In genomic region chr12:57606016-57606311, GRCh38 we compare ENCODE assay signal across 11 cellular contexts. TPM values are rescaled to one million over a fixed set of nuclear protein-coding genes. Genes with fewer than 3 reads are reported as not detected.
DNase-seq lines count a peak whose midpoint lies in the region; ATAC-seq, FAIRE-seq and TF ChIP-seq lines count a peak whose summit lies in the region.
"Had no signal": no experiment of that assay in that cellular context is flagged by ENCODE, and none has a peak within 500 bp of the region (broad histone marks: within the 10 kb centered on the region; RNA-seq: fewer than 3 reads in every experiment).

No MANE protein-coding gene starts in this region.

- no peak for TF ChIP-seq CTCF in choroid plexus epithelial cell (conservative IDR thresholded peaks at IDR 0.05; ENCODE audit: low read depth, low read length)
- TF ChIP-seq CTCF in gastrocnemius medialis (IDR thresholded peaks at IDR 0.05 in 4 of 5, conservative IDR thresholded peaks at IDR 0.05 in 1 of 5), result no peak

- no peaks in the 10 kb centered on the region for H3K9me3 ChIP-seq in gastrocnemius medialis
- H3K9me3 ChIP-seq: MG63, upper lobe of left lung had no signal

- peak overlapping the region in 3 of 4 donors; percentile 71 to 81 (median 77) for H3K27ac ChIP-seq in gastrocnemius medialis

- peak overlapping the region; percentile 71 for H3K4me3 Mint-ChIP-seq in activated CD4-positive, alpha-beta T cell treated with anti-CD3 and anti-CD28 coated beads for 36 hours

- H3K4me3 ChIP-seq in choroid plexus epithelial cell (ENCODE audit: low read depth, low read length) (peak overlapping the region; percentile 83), gastrocnemius medialis (peak overlapping the region in 1 of 4 donors; percentile 55)
- H3K4me3 ChIP-seq: MG63 had no signal

- H3K36me3 ChIP-seq in gastrocnemius medialis, result peaks cover 0 to 11% of the 10 kb centered on the region in 2 donors
- H3K36me3 ChIP-seq: MG63 had no signal

- intact Hi-C loops in activated CD4-positive, alpha-beta T cell treated with anti-CD3 and anti-CD28 coated beads for 36 hours (cut with DNase I, micrococcal nuclease), result no loop called here
- intact Hi-C loops in gastrocnemius medialis (cut with DNase I; ENCODE audit: low total_unique reads), result no loop called here

- peaks cover 26% of the 10 kb centered on the region for H3K4me1 Mint-ChIP-seq in activated CD4-positive, alpha-beta T cell treated with anti-CD3 and anti-CD28 coated beads for 36 hours

- no peak for ATAC-seq in activated CD4-positive, alpha-beta T cell treated with anti-CD3 and anti-CD28 coated beads for 36 hours
- no peak for ATAC-seq in gastrocnemius medialis

- DNase-seq in activated CD4-positive, alpha-beta T cell treated with anti-CD3 and anti-CD28 coated beads for 36 hours, result no peak
- DNase-seq in activated CD4-positive, alpha-beta T cell treated with anti-CD3 and anti-CD28 coated beads, Interleukin-2, amount 50 U/mL, for 4 hours, result no peak
- DNase-seq in choroid plexus epithelial cell (ENCODE audit: low read depth) (no peak), gastrocnemius medialis (no peak), NCI-H748 treated with DMSO at 0.1 percent for 48 hours (lab: John Stamatoyannopoulos, UW) (no peak), GM19239 (ENCODE audit: insufficient read length, low spot score) (no peak)
- DNase-seq: activated CD8-positive, alpha-beta memory T cell treated with anti-CD3 and anti-CD28 coated beads, Interleukin-2, amount 50 U/mL, for 48 hours; MG63; NCI-H526 treated with DMSO at 0.1 percent for 48 hours; stimulated activated CD4-positive, alpha-beta T cell treated with anti-CD3 and anti-CD28 coated beads, Interleukin-2, amount 100 ng/mL, for 24 hours; upper lobe of left lung had no signal

- peaks cover 2% of the 10 kb centered on the region for H3K27me3 Mint-ChIP-seq in activated CD4-positive, alpha-beta T cell treated with anti-CD3 and anti-CD28 coated beads for 36 hours

- POLR2A ChIA-PET in activated CD4-positive, alpha-beta T cell treated with anti-CD3 and anti-CD28 coated beads for 36 hours (lab: Charles Lee), result interaction anchor here (0.6 kb wide), 1 partner anchor 44 kb away, joined by 3 read pairs; no protein-coding TSS in a partner anchor

- in situ Hi-C loops in gastrocnemius medialis (cut with MboI; ENCODE audit: low sequenced_read_pairs in 4 of 4), result no loop called here

- peaks cover 0 to 10% of the 10 kb centered on the region in 2 donors for H3K4me1 ChIP-seq in gastrocnemius medialis

- peaks cover 21 to 45% (median 37%) of the 10 kb centered on the region in 3 donors for H3K27me3 ChIP-seq in gastrocnemius medialis
- H3K27me3 ChIP-seq: MG63 had no signal

- H3K36me3 Mint-ChIP-seq in activated CD4-positive, alpha-beta T cell treated with anti-CD3 and anti-CD28 coated beads for 36 hours (ENCODE audit: low read depth), result peaks cover 8% of the 10 kb centered on the region

- CTCF ChIA-PET in activated CD4-positive, alpha-beta T cell treated with anti-CD3 and anti-CD28 coated beads for 36 hours (lab: Charles Lee), result interaction anchor here (0.7 to 1.6 kb wide), 4 partner anchors 8 to 42 kb away, joined by 3 to 8 read pairs (median 4); no protein-coding TSS in a partner anchor

- H3K27ac Mint-ChIP-seq in activated CD4-positive, alpha-beta T cell treated with anti-CD3 and anti-CD28 coated beads for 36 hours, result peak overlapping the region; percentile 11

- no peak for TF ChIP-seq POLR2A in gastrocnemius medialis (IDR thresholded peaks at IDR 0.05)

- FAIRE-seq in GM19239 (lab: Jason Lieb, UNC), result no peak

- no peaks in the 10 kb centered on the region for H3K9me3 Mint-ChIP-seq in activated CD4-positive, alpha-beta T cell treated with anti-CD3 and anti-CD28 coated beads for 36 hours (ENCODE audit: low read depth)

RNA-seq across cellular contexts. Expression of gene DTX3, which starts 1.3 kb away (rescaled TPM):
- 10 to 100 TPM; 16.7 to 17.0 TPM for total RNA-seq in activated CD4-positive, alpha-beta T cell treated with anti-CD3 and anti-CD28 coated beads for 36 hours
- total RNA-seq in gastrocnemius medialis, result 10 to 100 TPM in 1 of 4 donors, 1 to 10 TPM in 3; 3.5 to 13.8 (median 6.8) TPM

RNA-seq across cellular contexts. Expression of gene ARHGEF25, which starts 5.3 kb away (rescaled TPM):
- total RNA-seq in activated CD4-positive, alpha-beta T cell treated with anti-CD3 and anti-CD28 coated beads for 36 hours, result 1 to 10 TPM; 2.2 to 2.6 TPM
- 1 to 10 TPM; 1.9 to 3.3 (median 2.4) TPM for total RNA-seq in gastrocnemius medialis

RNA-seq across cellular contexts. Expression of gene PIP4K2C, which starts 15.0 kb away (rescaled TPM):
- total RNA-seq in activated CD4-positive, alpha-beta T cell treated with anti-CD3 and anti-CD28 coated beads for 36 hours, result 10 to 100 TPM; 12.1 to 14.9 TPM
- 10 to 100 TPM; 11.2 to 22.0 (median 14.6) TPM for total RNA-seq in gastrocnemius medialis

RNA-seq across cellular contexts. Expression of gene B4GALNT1, which starts 27.0 kb away (rescaled TPM):
- total RNA-seq in activated CD4-positive, alpha-beta T cell treated with anti-CD3 and anti-CD28 coated beads for 36 hours, result 1 to 10 TPM; 1.4 to 1.5 TPM
- 10 to 100 TPM; 13.2 to 25.5 (median 16.6) TPM for total RNA-seq in gastrocnemius medialis

RNA-seq across cellular contexts. Expression of gene KIF5A, which starts 56.1 kb away (rescaled TPM):
- total RNA-seq in activated CD4-positive, alpha-beta T cell treated with anti-CD3 and anti-CD28 coated beads for 36 hours, result 1 to 10 TPM; 1.3 to 1.4 TPM
- total RNA-seq in gastrocnemius medialis, result under 1 TPM in 2 of 4 donors, not detected in 2; 0.09 to 0.36 TPM
